Comparison of ENCODE assay signal across 7 cellular contexts in the genomic region with DNA sequence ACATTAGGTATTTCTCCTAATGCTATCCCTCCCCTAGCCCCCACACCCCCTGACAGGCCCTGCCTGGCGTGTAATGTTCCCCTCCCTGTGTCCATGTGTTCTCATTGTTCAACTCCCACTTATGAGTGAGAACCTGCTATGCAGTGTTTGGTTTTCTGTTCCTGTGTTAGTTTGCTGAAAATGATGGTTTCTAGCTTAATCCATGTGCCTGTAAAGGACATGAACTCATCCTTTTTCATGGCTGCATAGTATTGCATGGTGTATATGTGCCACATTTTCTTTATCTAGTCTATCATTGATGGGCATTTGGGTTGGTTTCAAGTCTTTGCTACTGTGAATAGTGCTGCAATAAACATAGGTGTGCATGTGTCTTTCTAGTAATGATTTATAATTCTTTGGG. TPM values are rescaled to one million over a fixed set of nuclear protein-coding genes. Genes with fewer than 3 reads are reported as not detected.
DNase-seq lines count a peak whose midpoint lies in the region; ATAC-seq, FAIRE-seq and TF ChIP-seq lines count a peak whose summit lies in the region.
"Not testable (repeated sequence)": the region's sequence is repeated elsewhere in the genome, so short reads cannot be mapped to it uniquely, and the experiment has no call there.

No MANE protein-coding gene starts in this region.

- H3K9ac ChIP-seq in IMR-90 (ENCODE audit: low read depth, low read length) = 0 out of 2 replicates have a peak overlapping the region, but pooled peaks have one; percentile 43
- not testable (repeated sequence) for H3K9ac ChIP-seq in astrocyte (ENCODE audit: low read length); mesenchymal stem cell (ENCODE audit: low read length)

- not testable (repeated sequence) for H4K20me1 ChIP-seq in IMR-90 (ENCODE audit: insufficient read depth, low read length); astrocyte (ENCODE audit: insufficient read depth, low read length)

- not testable (repeated sequence) for H3K79me2 ChIP-seq in ACC112 (ENCODE audit: control insufficient read depth, insufficient read depth, low read length, unreplicated experiment); astrocyte (ENCODE audit: insufficient read depth, low read length)

- H3K4me1 ChIP-seq in ACC112 (ENCODE audit: control insufficient read depth, insufficient read depth, low read length, unreplicated experiment) = peaks cover 26% of the 10 kb centered on the region
- H3K4me1 ChIP-seq in HEK293 (ENCODE audit: control insufficient read depth, insufficient read depth, low read length); IMR-90 (ENCODE audit: control insufficient read depth, insufficient read depth, low read length); mesenchymal stem cell (ENCODE audit: control insufficient read depth, insufficient read depth, low read depth, low read length): not testable (repeated sequence)
- peaks cover 45% of the 10 kb centered on the region for H3K4me1 ChIP-seq in RWPE2 (ENCODE audit: insufficient read depth, poor library complexity, severe bottlenecking)
- peaks cover 10% of the 10 kb centered on the region for H3K4me1 ChIP-seq in astrocyte (ENCODE audit: insufficient read depth, low read length)

- CTCF ChIA-PET in HEK293 (lab: Yijun Ruan, JAX) = interaction anchor here (0.7 kb wide), 2 partner anchors 387 to 388 kb away, joined by 3 to 4 read pairs; no protein-coding TSS in a partner anchor
- CTCF ChIA-PET in IMR-90 (lab: Yijun Ruan, JAX) = not testable (repeated sequence)

- peak overlapping the region; percentile 85 for H3K23ac ChIP-seq in IMR-90 (ENCODE audit: low read depth, low read length)
- not testable (repeated sequence) for H3K23ac ChIP-seq in mesenchymal stem cell (ENCODE audit: low read length in 2 of 2)

- dilution Hi-C loops in IMR-90 (cut with HindIII; ENCODE audit: low sequenced_read_pairs, unreplicated experiment) = not testable (repeated sequence)

- in situ Hi-C loops in IMR-90 (cut with MboI; ENCODE audit: low sequenced_read_pairs) = not testable (repeated sequence)

- TF ChIP-seq CTCF in HEK293 (tag by site-specific recombination; IDR thresholded peaks at IDR 0.05); IMR-90 (conservative IDR thresholded peaks at IDR 0.05; ENCODE audit: low read depth, low read length); RWPE2 (IDR thresholded peaks at IDR 0.05; ENCODE audit: poor library complexity, severe bottlenecking); astrocyte (IDR thresholded peaks at IDR 0.05; ENCODE audit: insufficient read depth, low read depth, low read length): not testable (repeated sequence)

- not testable (repeated sequence) for H3K9me3 Mint-ChIP-seq in astrocyte (ENCODE audit: unreplicated experiment)

- H3K4me1 Mint-ChIP-seq in astrocyte (ENCODE audit: low read depth, unreplicated experiment) = not testable (repeated sequence)

- not testable (repeated sequence) for H2BK12ac ChIP-seq in mesenchymal stem cell (ENCODE audit: low read length in 2 of 2)

- peak overlapping the region; percentile 77; the same call in 1 of the 2 replicates for H3K14ac ChIP-seq in IMR-90 (replicated peaks; ENCODE audit: low read depth, low read length)
- H3K14ac ChIP-seq in mesenchymal stem cell (ENCODE audit: low read length in 2 of 2) = not testable (repeated sequence)

- peak overlapping the region; percentile 64 for H3K56ac ChIP-seq in IMR-90 (ENCODE audit: extremely low read depth, insufficient read depth, low read length)

- H2BK5ac ChIP-seq in IMR-90 (ENCODE audit: low read depth, low read length, poor library complexity, severe bottlenecking) = peak overlapping the region; percentile 99
- not testable (repeated sequence) for H2BK5ac ChIP-seq in mesenchymal stem cell (ENCODE audit: low read depth, low read length, poor library complexity, severe bottlenecking)

- not testable (repeated sequence) for BruUV-seq in IMR-90 (replicated peaks; lab: Mats Ljungman, UMichigan)

- not testable (repeated sequence) for FAIRE-seq in astrocyte (lab: Jason Lieb, UNC)

- H4K5ac ChIP-seq in IMR-90 (ENCODE audit: low read depth, low read length) = peak overlapping the region; percentile 90; the same call in 1 of the 2 replicates

- H2BK120ac ChIP-seq in IMR-90 (ENCODE audit: low read depth, low read length) = peak overlapping the region; percentile 97
- not testable (repeated sequence) for H2BK120ac ChIP-seq in mesenchymal stem cell (ENCODE audit: low read depth, low read length)

- POLR2A ChIA-PET in HEK293 (lab: Yijun Ruan, JAX); IMR-90 (lab: Charles Lee; ENCODE audit: unreplicated experiment): not testable (repeated sequence)

- DNase-seq in IMR-90; RWPE2 (ENCODE audit: low spot score); astrocyte (ENCODE audit: low read depth); epithelial cell of prostate (ENCODE audit: low read depth, low spot score); mesenchymal stem cell: not testable (repeated sequence)

- peak overlapping the region; percentile 88 for H2AK5ac ChIP-seq in IMR-90 (ENCODE audit: low read depth, low read length)
- not testable (repeated sequence) for H2AK5ac ChIP-seq in mesenchymal stem cell (ENCODE audit: low read length, severe bottlenecking)

- TF ChIP-seq RAD21 in IMR-90 (IDR thresholded peaks at IDR 0.05; ENCODE audit: low read length) = not testable (repeated sequence)

- H3K9me3 ChIP-seq in HEK293 (ENCODE audit: control insufficient read depth, insufficient read depth, low read depth, low read length); IMR-90 (ENCODE audit: control insufficient read depth, insufficient read depth, low read length); RWPE2 (ENCODE audit: severe bottlenecking); astrocyte (ENCODE audit: insufficient read depth, low read depth, low read length); mesenchymal stem cell (ENCODE audit: control insufficient read depth, low read length): not testable (repeated sequence)

- intact Hi-C loops in IMR-90 (cut with micrococcal nuclease) = loop anchor here (2.0 kb wide), 1 partner anchor 152 kb away; no protein-coding TSS in a partner anchor

- not testable (repeated sequence) for H3K4me2 ChIP-seq in IMR-90 (ENCODE audit: low read depth, low read length); astrocyte (ENCODE audit: low read length); mesenchymal stem cell (ENCODE audit: low read length, poor library complexity, severe bottlenecking)

- H3K36me3 ChIP-seq in ACC112 (ENCODE audit: insufficient read depth, low read length) (peaks cover 11% of the 10 kb centered on the region), HEK293 (ENCODE audit: control insufficient read depth in 2 of 2, insufficient read depth in 1 of 2, low read length in 2 of 2) (peaks cover 11 to 39% of the 10 kb centered on the region in 2 experiments; a peak in 2 of 3 replicates), RWPE2 (ENCODE audit: low read depth) (peaks cover 82% of the 10 kb centered on the region)
- H3K36me3 ChIP-seq in IMR-90 (ENCODE audit: control insufficient read depth, insufficient read depth, low read length); astrocyte (ENCODE audit: insufficient read depth, low read length); mesenchymal stem cell (ENCODE audit: control insufficient read depth in 1 of 2, insufficient read depth in 2 of 2, low read depth in 1 of 2, low read length in 2 of 2): not testable (repeated sequence)

- peaks cover 26 to 40% of the 10 kb centered on the region in 2 experiments for H3K79me1 ChIP-seq in IMR-90 (ENCODE audit: low read depth in 1 of 2, low read length in 2 of 2)
- H3K79me1 ChIP-seq in mesenchymal stem cell (replicated peaks; ENCODE audit: low read length, poor library complexity, severe bottlenecking) = not testable (repeated sequence)

- peak overlapping the region; percentile 97 for H3K18ac ChIP-seq in IMR-90 (ENCODE audit: low read depth, low read length)
- not testable (repeated sequence) for H3K18ac ChIP-seq in mesenchymal stem cell (ENCODE audit: low read depth in 1 of 2, low read length in 2 of 2)

- H3K27ac Mint-ChIP-seq in astrocyte (ENCODE audit: unreplicated experiment) = peak overlapping the region; percentile 14

- H3K36me3 Mint-ChIP-seq in astrocyte (ENCODE audit: low read depth, unreplicated experiment) = not testable (repeated sequence)

- not testable (repeated sequence) for ATAC-seq in IMR-90 (ENCODE audit: low read depth); RWPE2 (ENCODE audit: low read depth)

- H3K27me3 ChIP-seq in ACC112 (ENCODE audit: insufficient read depth, low read length); IMR-90 (ENCODE audit: control insufficient read depth, insufficient read depth, low read length); RWPE2 (ENCODE audit: insufficient read depth, poor library complexity, severe bottlenecking); astrocyte (ENCODE audit: insufficient read depth, low read length); mesenchymal stem cell (ENCODE audit: control insufficient read depth in 1 of 2, insufficient read depth in 1 of 2, low read length in 2 of 2): not testable (repeated sequence)

- H4K91ac ChIP-seq in IMR-90 (ENCODE audit: insufficient read depth, low read depth, low read length) = peak overlapping the region; percentile 60; the same call in 1 of the 2 replicates
- H4K91ac ChIP-seq in mesenchymal stem cell (ENCODE audit: low read length) = not testable (repeated sequence)

- peak overlapping the region; percentile 96 for H3K4ac ChIP-seq in IMR-90 (ENCODE audit: low read depth, low read length)
- H3K4ac ChIP-seq in mesenchymal stem cell (ENCODE audit: low read depth in 1 of 2, low read length in 2 of 2) = not testable (repeated sequence)

- not testable (repeated sequence) for H3K4me3 ChIP-seq in ACC112 (ENCODE audit: low read depth, low read length); HEK293 (ENCODE audit: low read depth, low read length); IMR-90 (ENCODE audit: insufficient read depth, low read depth, low read length); RWPE2 (ENCODE audit: severe bottlenecking); astrocyte (ENCODE audit: insufficient read depth, low read depth, low read length); mesenchymal stem cell (ENCODE audit: insufficient read depth in 1 of 2, low read depth in 1 of 2, low read length in 2 of 2)

- H4K8ac ChIP-seq in IMR-90 (ENCODE audit: low read depth in 2 of 2, low read length in 2 of 2) = peak overlapping the region; percentile 75 to 87
- peak overlapping the region; percentile 54 for H4K8ac ChIP-seq in mesenchymal stem cell (ENCODE audit: low read length)

- H3K27me3 Mint-ChIP-seq in astrocyte (ENCODE audit: low read depth, unreplicated experiment) = not testable (repeated sequence)

- not testable (repeated sequence) for H2AK9ac ChIP-seq in IMR-90 (replicated peaks; ENCODE audit: low read depth, low read length, poor library complexity)

- peak overlapping the region; percentile 96 for H2BK20ac ChIP-seq in IMR-90 (ENCODE audit: low read depth, low read length)

- not testable (repeated sequence) for H3K4me3 Mint-ChIP-seq in astrocyte (ENCODE audit: unreplicated experiment)

- not testable (repeated sequence) for H3K9me1 ChIP-seq in IMR-90 (ENCODE audit: insufficient read depth, low read length)

- H2BK15ac ChIP-seq in IMR-90 (ENCODE audit: low read depth, low read length) = peak overlapping the region; percentile 64; the same call in 2 of the 3 replicates
- not testable (repeated sequence) for H2BK15ac ChIP-seq in mesenchymal stem cell (ENCODE audit: low read depth, poor library complexity, severe bottlenecking)

- H3K27ac ChIP-seq in ACC112 (ENCODE audit: low read depth, low read length) (peak overlapping the region; percentile 17; the same call in 1 of the 2 replicates), IMR-90 (ENCODE audit: insufficient read depth, low read length) (peak overlapping the region; percentile 98), RWPE2 (ENCODE audit: poor library complexity, severe bottlenecking) (peak overlapping the region; percentile 74), astrocyte (ENCODE audit: low read depth, low read length) (peak overlapping the region; percentile 71), epithelial cell of prostate (peak overlapping the region; percentile 34)
- H3K27ac ChIP-seq in HEK293 (ENCODE audit: extremely low read depth, low read depth, low read length); mesenchymal stem cell (ENCODE audit: low read length, poor library complexity, severe bottlenecking): not testable (repeated sequence)

- not testable (repeated sequence) for H2AFZ ChIP-seq in ACC112 (ENCODE audit: low read length, unreplicated experiment); IMR-90 (replicated peaks; ENCODE audit: low read length, poor library complexity); astrocyte (ENCODE audit: low read depth, low read length); mesenchymal stem cell (ENCODE audit: low read depth, low read length)

- no CpG with 5 or more reads among the region's 1 CpG for WGBS in IMR-90 (ENCODE audit: extremely low coverage in 2 of 2, insufficient read length in 1 of 2), 2 experiments
- WGBS in mesenchymal stem cell = no CpG with 5 or more reads among the region's 1 CpG

- TF ChIP-seq POLR2A in IMR-90 (IDR thresholded peaks at IDR 0.05; ENCODE audit: low read depth, low read length) = not testable (repeated sequence)

RNA-seq across cellular contexts. Expression of gene KIF18A, which starts 20.8 kb away (rescaled TPM):
- total RNA-seq in IMR-90 (2012; rRNA removed) (24.4 and 37.2 TPM in 2 replicates), astrocyte (2.5 and 3.8 TPM in 2 replicates)
- 7.6 and 8.9 TPM in 2 replicates for polyA plus RNA-seq in IMR-90 (2012; rRNA removed)
- 0.57 and 1.2 TPM in 2 replicates for polyA plus RNA-seq in IMR-90 (2012; cell fraction: cytosol; rRNA removed)
- 0.86 and 9.4 TPM in 2 replicates for polyA plus RNA-seq in IMR-90 (2012; cell fraction: nucleus; rRNA removed; ENCODE audit: low replicate concordance)
- 7.1 TPM for polyA plus RNA-seq in mesenchymal stem cell (2013, experiment 1 of 2)
- polyA plus RNA-seq in mesenchymal stem cell (2013, experiment 2 of 2) = 7.3 TPM

RNA-seq across cellular contexts. Expression of gene METTL15, which starts 21.0 kb away (rescaled TPM):
- total RNA-seq in IMR-90 (2012; rRNA removed) = 24.4 and 30.5 TPM in 2 replicates
- polyA plus RNA-seq in IMR-90 (2012; rRNA removed) = 5.3 and 6.5 TPM in 2 replicates
- 2.0 and 4.9 TPM in 2 replicates for polyA plus RNA-seq in IMR-90 (2012; cell fraction: cytosol; rRNA removed)
- 1.7 and 10.9 TPM in 2 replicates for polyA plus RNA-seq in IMR-90 (2012; cell fraction: nucleus; rRNA removed; ENCODE audit: low replicate concordance)
- 10.8 and 13.7 TPM in 2 replicates for total RNA-seq in astrocyte
- polyA plus RNA-seq in mesenchymal stem cell (2013, experiment 1 of 2) = 7.1 TPM
- polyA plus RNA-seq in mesenchymal stem cell (2013, experiment 2 of 2) = 7.8 TPM
